Comparison of ENCODE assay signal across 9 cellular contexts in the genomic region with DNA sequence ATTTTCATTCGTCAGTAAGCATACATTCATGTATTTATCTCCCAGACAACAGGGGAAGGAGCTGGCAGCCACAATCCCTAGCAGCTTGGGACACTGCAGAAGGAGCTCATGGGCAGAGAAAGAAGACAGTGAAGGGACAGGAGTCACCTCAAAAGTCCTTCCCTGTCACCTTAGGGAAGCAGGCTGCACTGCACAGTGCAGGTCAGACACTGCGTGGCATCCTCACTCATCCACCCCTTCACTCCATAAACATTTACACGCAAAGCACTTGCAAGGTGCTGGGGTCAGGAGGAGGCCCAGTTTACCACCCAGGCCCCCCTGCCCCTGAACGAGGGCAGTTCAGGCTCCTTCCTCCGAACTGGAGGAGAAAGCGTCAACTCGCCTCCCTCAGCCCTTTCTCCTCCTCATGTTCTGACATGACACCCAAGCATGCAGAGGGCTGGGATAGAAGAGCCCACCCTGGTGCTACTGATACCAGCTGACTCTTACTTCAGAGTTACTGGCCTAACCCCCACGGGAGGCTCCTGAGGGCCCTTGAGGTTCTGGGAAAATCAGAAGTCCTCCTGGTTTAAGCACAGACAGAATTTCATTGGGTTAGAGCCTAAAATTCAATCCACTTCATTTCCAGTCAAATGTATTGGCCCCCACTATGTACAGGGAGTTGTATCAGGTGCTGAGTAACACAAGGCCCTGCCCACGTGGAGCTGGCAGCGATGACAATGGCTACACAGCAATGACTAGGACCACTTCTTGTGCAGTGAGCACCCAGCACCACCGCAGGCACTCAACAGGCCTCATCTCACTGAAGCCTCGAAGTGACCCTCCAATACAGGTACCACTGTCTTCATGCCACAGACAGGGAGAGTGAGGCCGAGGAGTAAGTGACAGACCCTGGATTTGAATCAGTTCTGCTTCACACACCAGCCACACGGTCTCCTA.
A peak's percentile ranks its signal among the peaks of the same experiment; 100 is the strongest.
DNase-seq lines count a peak whose midpoint lies in the region; ATAC-seq lines count a peak whose summit lies in the region.
"Had no signal": no experiment of that assay in that cellular context is flagged by ENCODE, and none has a peak within 500 bp of the region (broad histone marks: within the 10 kb centered on the region; RNA-seq: fewer than 3 reads in every experiment).

No MANE protein-coding gene starts in this region.

- intact Hi-C loops in left ventricle myocardium superior (cut with micrococcal nuclease) = loop anchor here (10.0 kb wide), 1 partner anchor 65 kb away; no protein-coding TSS in a partner anchor

- peak; percentile 57 to 69 for DNase-seq in activated CD4-positive, alpha-beta T cell treated with anti-CD3 and anti-CD28 coated beads, Interleukin-2, amount 50 U/mL, for 48 hours
- no peak for DNase-seq in left ventricle myocardium superior
- peak; percentile 73 for DNase-seq in stimulated activated CD4-positive, alpha-beta T cell treated with anti-CD3 and anti-CD28 coated beads, Interleukin-1b, Interleukin-23, amount 100 ng/mL, for 48 hours
- DNase-seq in AG20443 (ENCODE audit: low spot score) = no peak
- DNase-seq in NCI-H69 (lab: John Stamatoyannopoulos, UW) = no peak
- DNase-seq in cerebellum (ENCODE audit: low spot score) = no peak
- DNase-seq: NCI-H774 had no signal

- ATAC-seq in GM21360 (IDR thresholded peaks at IDR 0.05; ENCODE audit: unreplicated experiment) = peak; percentile 13
- ATAC-seq in left ventricle myocardium superior = peak; percentile 4
- no peak for ATAC-seq in HG03469 (IDR thresholded peaks at IDR 0.05; ENCODE audit: unreplicated experiment)

Comparison
In these comparisons a context has a peak if more than half of its experiments do, and no peak if none do; other contexts are left out.
1. DNase-seq: peak in activated CD4-positive, alpha-beta T cell treated with anti-CD3 and anti-CD28 coated beads, Interleukin-2, amount 50 U/mL, for 48 hours (2 of 2) and stimulated activated CD4-positive, alpha-beta T cell treated with anti-CD3 and anti-CD28 coated beads, Interleukin-1b, Interleukin-23, amount 100 ng/mL, for 48 hours (single experiment); none in left ventricle myocardium superior (single experiment), AG20443 (single experiment), NCI-H69 (single experiment) and cerebellum (single experiment).